ENCODE assay signal across 11 cellular contexts in genomic region chr15:87619161-87619960, GRCh38.
DNase-seq lines count a peak whose midpoint lies in the region; ATAC-seq and TF ChIP-seq lines count a peak whose summit lies in the region.
"Had no signal": no experiment of that assay in that cellular context is flagged by ENCODE, and none has a peak within 500 bp of the region (broad histone marks: within the 10 kb centered on the region; RNA-seq: fewer than 3 reads in every experiment).

No MANE protein-coding gene starts in this region.

- no peak overlapping the region for H3K4me3 Mint-ChIP-seq in activated T-cell treated with anti-CD3 and anti-CD28 coated beads, Interleukin-2, amount 50 U/mL, for 4 hours
- H3K4me3 Mint-ChIP-seq in activated T-cell treated with anti-CD3 and anti-CD28 coated beads, Interleukin-2, amount 50 U/mL, for 24 hours, result no peak overlapping the region

- TF ChIP-seq POLR2A in upper lobe of left lung (IDR thresholded peaks at IDR 0.05) (no peak), testis (IDR thresholded peaks at IDR 0.05) (no peak)

- no peak overlapping the region for H3K27ac Mint-ChIP-seq in activated T-cell treated with anti-CD3 and anti-CD28 coated beads, Interleukin-2, amount 50 U/mL, for 24 hours

- peak overlapping the region in 1 of 4 donors; percentile 50 for H3K27ac ChIP-seq in upper lobe of left lung
- peak overlapping the region in 1 of 2 donors; percentile 16 for H3K27ac ChIP-seq in testis
- H3K27ac ChIP-seq: BLaER1 had no signal

- H3K9me3 ChIP-seq in upper lobe of left lung (no peaks in the 10 kb centered on the region), testis (no peaks in the 10 kb centered on the region)
- H3K9me3 ChIP-seq: BLaER1 had no signal

- H3K27me3 Mint-ChIP-seq in activated T-cell treated with anti-CD3 and anti-CD28 coated beads, Interleukin-2, amount 50 U/mL, for 4 hours (ENCODE audit: low read depth), result no peaks in the 10 kb centered on the region
- peaks cover 2% of the 10 kb centered on the region for H3K27me3 Mint-ChIP-seq in activated T-cell treated with anti-CD3 and anti-CD28 coated beads, Interleukin-2, amount 50 U/mL, for 24 hours

- 71 to 80% methylated on average over 9 of the region's 9 CpGs for WGBS in upper lobe of left lung, 2 donors
- WGBS in testis, 2 donors, result 66 to 67% methylated on average over 9 of the region's 9 CpGs

- ATAC-seq in activated T-cell treated with anti-CD3 and anti-CD28 coated beads, Interleukin-2, amount 50 U/mL, for 4 hours, result peak; percentile 41 to 69
- ATAC-seq in upper lobe of left lung (ENCODE audit: low FRiP score in 2 of 2), result peak; percentile 43 to 87

- H3K4me1 ChIP-seq in upper lobe of left lung, result no peaks in the 10 kb centered on the region
- H3K4me1 ChIP-seq in testis, result peaks cover 7% of the 10 kb centered on the region
- H3K4me1 ChIP-seq: BLaER1 had no signal

- H3K4me1 Mint-ChIP-seq in activated T-cell treated with anti-CD3 and anti-CD28 coated beads, Interleukin-2, amount 50 U/mL, for 4 hours (ENCODE audit: low read depth), result peaks cover 3% of the 10 kb centered on the region
- peaks cover 6% of the 10 kb centered on the region for H3K4me1 Mint-ChIP-seq in activated T-cell treated with anti-CD3 and anti-CD28 coated beads, Interleukin-2, amount 50 U/mL, for 24 hours (ENCODE audit: low read depth)

- TF ChIP-seq EP300 in upper lobe of left lung (IDR thresholded peaks at IDR 0.05), result no peak

- H3K27me3 ChIP-seq in upper lobe of left lung (no peaks in the 10 kb centered on the region), testis (no peaks in the 10 kb centered on the region)
- H3K27me3 ChIP-seq: BLaER1, dorsolateral prefrontal cortex had no signal

- H3K4me3 ChIP-seq in upper lobe of left lung (no peak overlapping the region), testis (no peak overlapping the region)
- H3K4me3 ChIP-seq: BLaER1, dorsolateral prefrontal cortex had no signal

- peaks cover 3% of the 10 kb centered on the region for H3K36me3 Mint-ChIP-seq in activated T-cell treated with anti-CD3 and anti-CD28 coated beads, Interleukin-2, amount 50 U/mL, for 4 hours (ENCODE audit: insufficient read depth)
- H3K36me3 Mint-ChIP-seq in activated T-cell treated with anti-CD3 and anti-CD28 coated beads, Interleukin-2, amount 50 U/mL, for 24 hours (ENCODE audit: low read depth), result no peaks in the 10 kb centered on the region

- no peak for TF ChIP-seq CTCF in upper lobe of left lung (IDR thresholded peaks at IDR 0.05)
- TF ChIP-seq CTCF in testis (IDR thresholded peaks at IDR 0.05), result no peak

- H3K9me3 Mint-ChIP-seq in activated T-cell treated with anti-CD3 and anti-CD28 coated beads, Interleukin-2, amount 50 U/mL, for 4 hours, result peaks cover 8% of the 10 kb centered on the region
- no peaks in the 10 kb centered on the region for H3K9me3 Mint-ChIP-seq in activated T-cell treated with anti-CD3 and anti-CD28 coated beads, Interleukin-2, amount 50 U/mL, for 24 hours

- intact Hi-C loops in testis (cut with DNase I; ENCODE audit: low total_unique reads), result loop anchor here (10.0 kb wide), 1 partner anchor 55 kb away; no protein-coding TSS in a partner anchor

- DNase-seq in activated T-cell treated with anti-CD3 and anti-CD28 coated beads, Interleukin-2, amount 50 U/mL, for 4 hours, result no peak
- DNase-seq in activated T-cell treated with anti-CD3 and anti-CD28 coated beads, Interleukin-2, amount 50 U/mL, for 24 hours, result no peak
- DNase-seq in astrocyte of the hippocampus (ENCODE audit: low read depth, low spot score) (peak; percentile 83), iPS-NIHi7 (ENCODE audit: extremely low spot score) (peak; percentile 20), upper lobe of left lung (peak in 1 of 2 donors; percentile 7), testis (no peak), amniotic stem cell (lab: John Stamatoyannopoulos, UW) (no peak)
- DNase-seq in effector CD8-positive, alpha-beta T cell (lab: John Stamatoyannopoulos, UW), result no peak
- DNase-seq: dorsolateral prefrontal cortex, NCI-H1105 treated with DMSO at 0.1 percent for 48 hours had no signal

- no peaks in the 10 kb centered on the region for H3K36me3 ChIP-seq in upper lobe of left lung
- no peaks in the 10 kb centered on the region for H3K36me3 ChIP-seq in testis (ENCODE audit: low read depth, missing control alignments)
- H3K36me3 ChIP-seq: BLaER1 had no signal

Comparison
In these comparisons a context has a peak if more than half of its experiments do, and no peak if none do; other contexts are left out.
1. DNase-seq: peak in astrocyte of the hippocampus (single experiment) and iPS-NIHi7 (single experiment); none in activated T-cell treated with anti-CD3 and anti-CD28 coated beads, Interleukin-2, amount 50 U/mL, for 4 hours (single experiment), activated T-cell treated with anti-CD3 and anti-CD28 coated beads, Interleukin-2, amount 50 U/mL, for 24 hours (single experiment), effector CD8-positive, alpha-beta T cell (single experiment), testis (single experiment) and amniotic stem cell (single experiment).